In genomic region chr7:90677742-90678439, GRCh38 we compare ENCODE assay signal across 15 cellular contexts.
DNase-seq lines count a peak whose midpoint lies in the region; ATAC-seq and TF ChIP-seq lines count a peak whose summit lies in the region.
"Had no signal": no experiment of that assay in that cellular context is flagged by ENCODE, and none has a peak within 500 bp of the region (broad histone marks: within the 10 kb centered on the region; RNA-seq: fewer than 3 reads in every experiment).

No MANE protein-coding gene starts in this region.

- no peak overlapping the region for H2BK12ac ChIP-seq in H9 (ENCODE audit: insufficient read length, low read depth, low read length)

- no peak overlapping the region for H2AFZ ChIP-seq in H9 (ENCODE audit: low read length)

- peaks cover 8% of the 10 kb centered on the region; the same call in 1 of the 2 replicates for H3K4me1 ChIP-seq in H9 (ENCODE audit: insufficient read depth, low read length)

- H4K20me1 ChIP-seq in H9 (ENCODE audit: control insufficient read depth, insufficient read depth, insufficient read length), result no peaks in the 10 kb centered on the region

- no peaks in the 10 kb centered on the region for H3K23me2 ChIP-seq in H9 (ENCODE audit: insufficient read length, low read depth, low read length, poor library complexity, severe bottlenecking)

- H2BK120ac ChIP-seq in H9 (ENCODE audit: low read depth, low read length, poor library complexity, severe bottlenecking), result no peak overlapping the region

- H3K27ac Mint-ChIP-seq in H9 (peak overlapping the region; percentile 1 to 66 (median 34); a peak in 5 of 7 replicates), nephron (peak overlapping the region; percentile 15 to 51 (median 19))
- H3K27ac Mint-ChIP-seq: CD14-positive monocyte had no signal

- no peak for ATAC-seq in activated T-cell treated with anti-CD3 and anti-CD28 coated beads, Interleukin-2, amount 50 U/mL, for 4 hours

- H3K4ac ChIP-seq in H9 (ENCODE audit: low read depth, low read length), result no peak overlapping the region

- H4K91ac ChIP-seq in H9 (ENCODE audit: insufficient read length, low read depth, low read length), result no peak overlapping the region

- H3K23ac ChIP-seq in H9 (ENCODE audit: insufficient read length, low read depth, low read length), result no peak overlapping the region

- no peak overlapping the region for H2BK5ac ChIP-seq in H9 (ENCODE audit: insufficient read length, low read length)

- H3K9me3 ChIP-seq in H9 (ENCODE audit: control insufficient read depth, low read depth, low read length), result no peaks in the 10 kb centered on the region
- H3K9me3 ChIP-seq: tibial nerve had no signal

- no peak overlapping the region for H3K56ac ChIP-seq in H9 (ENCODE audit: insufficient read length, low read depth, low read length)

- H4K8ac ChIP-seq in H9 (replicated peaks; ENCODE audit: insufficient read length, low read depth, low read length), result no peak overlapping the region

- H3K4me2 ChIP-seq in H9 (ENCODE audit: insufficient read depth, insufficient read length, low read length), result no peak overlapping the region

- in situ Hi-C loops in G401 (cut with HindIII; ENCODE audit: low sequenced_read_pairs), result no loop called here

- H3K27me3 Mint-ChIP-seq in H9 (ENCODE audit: low read depth) (no peaks in the 10 kb centered on the region), nephron (ENCODE audit: low read depth) (no peaks in the 10 kb centered on the region)
- H3K27me3 Mint-ChIP-seq in activated T-cell treated with anti-CD3 and anti-CD28 coated beads, Interleukin-2, amount 50 U/mL, for 4 hours (ENCODE audit: low read depth), result no peaks in the 10 kb centered on the region

- H3K9ac ChIP-seq in H9 (ENCODE audit: extremely low read depth, insufficient read length, low read length), result no peak overlapping the region

- no peak overlapping the region for H3K27ac ChIP-seq in H9 (ENCODE audit: insufficient read length, low read depth, low read length)
- peak overlapping the region; percentile 14 for H3K27ac ChIP-seq in VCaP
- H3K27ac ChIP-seq: RWPE1, tibial nerve had no signal

- no peaks in the 10 kb centered on the region for H3K27me3 ChIP-seq in H9 (ENCODE audit: insufficient read depth, low read length)
- H3K27me3 ChIP-seq: tibial nerve had no signal

- no peak overlapping the region for H2BK15ac ChIP-seq in H9 (ENCODE audit: low read depth, low read length)

- no peak overlapping the region for H2BK20ac ChIP-seq in H9 (ENCODE audit: low read depth, low read length, poor library complexity, severe bottlenecking)

- H4K5ac ChIP-seq in H9 (ENCODE audit: insufficient read length, low read depth, low read length), result no peak overlapping the region

- no peak overlapping the region for H3T11ph ChIP-seq in H9 (ENCODE audit: low read length)

- H3K36me3 Mint-ChIP-seq in H9 (ENCODE audit: insufficient read depth in 1 of 3, low read depth in 3 of 3), result no peaks in the 10 kb centered on the region
- H3K36me3 Mint-ChIP-seq in nephron (ENCODE audit: low read depth), result no peaks in the 10 kb centered on the region
- no peaks in the 10 kb centered on the region for H3K36me3 Mint-ChIP-seq in activated T-cell treated with anti-CD3 and anti-CD28 coated beads, Interleukin-2, amount 50 U/mL, for 4 hours (ENCODE audit: insufficient read depth)
- H3K36me3 Mint-ChIP-seq: CD14-positive monocyte had no signal

- no peak overlapping the region for H3K18ac ChIP-seq in H9 (ENCODE audit: insufficient read length, low read depth, low read length)

- H3K79me1 ChIP-seq in H9 (ENCODE audit: insufficient read depth, low read depth, low read length, poor library complexity, severe bottlenecking), result no peaks in the 10 kb centered on the region

- H3K4me1 Mint-ChIP-seq in H9 (peaks cover 35 to 42% of the 10 kb centered on the region in 2 experiments), nephron (peaks cover 83% of the 10 kb centered on the region)
- H3K4me1 Mint-ChIP-seq in activated T-cell treated with anti-CD3 and anti-CD28 coated beads, Interleukin-2, amount 50 U/mL, for 4 hours (ENCODE audit: low read depth), result no peaks in the 10 kb centered on the region

- no peaks in the 10 kb centered on the region for H3K9me3 Mint-ChIP-seq in H9
- H3K9me3 Mint-ChIP-seq in nephron, result no peaks in the 10 kb centered on the region
- no peaks in the 10 kb centered on the region for H3K9me3 Mint-ChIP-seq in activated T-cell treated with anti-CD3 and anti-CD28 coated beads, Interleukin-2, amount 50 U/mL, for 4 hours
- H3K9me3 Mint-ChIP-seq: CD14-positive monocyte had no signal

- no peak overlapping the region for H3K14ac ChIP-seq in H9 (ENCODE audit: insufficient read depth, low read length)

- TF ChIP-seq CTCF in H9 (conservative IDR thresholded peaks at IDR 0.05) (no peak), VCaP (conservative IDR thresholded peaks at IDR 0.05) (no peak), nephron (IDR thresholded peaks at IDR 0.05; ENCODE audit: unreplicated experiment in 3 of 3) (no peak)

- H3K4me3 Mint-ChIP-seq in H9 (peak overlapping the region in 1 of 2 experiments; percentile 14; a peak in 1 of 5 replicates), nephron (peak overlapping the region in 1 of 3 experiments; percentile 38)
- no peak overlapping the region for H3K4me3 Mint-ChIP-seq in activated T-cell treated with anti-CD3 and anti-CD28 coated beads, Interleukin-2, amount 50 U/mL, for 4 hours
- H3K4me3 Mint-ChIP-seq: CD14-positive monocyte had no signal

- peaks cover 4% of the 10 kb centered on the region for H3K79me2 ChIP-seq in H9 (ENCODE audit: insufficient read depth, low read length)

- WGBS in H9 (ENCODE audit: extremely low coverage, insufficient read length, low lambda C conversion rate), result no CpG with 5 or more reads among the region's 9 CpGs

- peak; percentile 18 for DNase-seq in DMS53 treated with DMSO at 0.1 percent for 48 hours (lab: John Stamatoyannopoulos, UW; ENCODE audit: unreplicated experiment)
- no peak for DNase-seq in H9
- no peak for DNase-seq in G401 (ENCODE audit: low spot score)
- DNase-seq in NOMO-1 (lab: John Stamatoyannopoulos, UW; ENCODE audit: unreplicated experiment in 2 of 2), result no peak
- DNase-seq in activated T-cell treated with anti-CD3 and anti-CD28 coated beads, Interleukin-2, amount 50 U/mL, for 4 hours, result no peak
- DNase-seq: activated CD4-positive, alpha-beta T cell treated with anti-CD3 and anti-CD28 coated beads, Interleukin-2, amount 50 U/mL, for 48 hours; EL; islet precursor cell; stimulated activated CD4-positive, alpha-beta T cell treated with anti-CD3 and anti-CD28 coated beads, Interleukin-2, amount 100 ng/mL, for 24 hours; T-helper 9 cell had no signal

- H2AK5ac ChIP-seq in H9 (ENCODE audit: insufficient read length, low read length), result no peak overlapping the region
